Comparison of ENCODE assay signal across 1 cellular context in the genomic region with DNA sequence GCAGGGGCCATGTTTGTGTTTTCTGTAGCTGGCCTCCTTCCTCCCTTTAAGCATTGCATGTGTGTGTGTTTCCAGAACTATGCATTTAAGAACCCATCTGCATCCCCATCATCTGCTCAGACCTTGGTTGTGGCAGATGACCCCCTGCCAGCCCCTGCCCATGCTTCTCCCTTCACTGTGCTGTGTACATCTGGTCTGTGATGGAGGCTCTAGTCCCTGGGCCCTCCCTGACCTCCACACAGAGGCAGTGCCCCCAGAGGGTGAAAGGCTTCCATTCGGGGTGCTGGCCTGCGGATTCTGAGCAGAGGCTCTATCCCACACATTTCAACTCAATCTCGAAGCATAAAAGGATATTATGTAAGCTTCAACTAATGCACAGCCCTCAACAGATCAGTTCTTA.
TF ChIP-seq lines count a peak whose summit lies in the region.

No MANE protein-coding gene starts in this region.

TF ChIP-seq in H1, 55 proteins besides CTCF, POLR2A, EP300 and RAD21 (continued from another document):
- TF ChIP-seq, protein P1, sequence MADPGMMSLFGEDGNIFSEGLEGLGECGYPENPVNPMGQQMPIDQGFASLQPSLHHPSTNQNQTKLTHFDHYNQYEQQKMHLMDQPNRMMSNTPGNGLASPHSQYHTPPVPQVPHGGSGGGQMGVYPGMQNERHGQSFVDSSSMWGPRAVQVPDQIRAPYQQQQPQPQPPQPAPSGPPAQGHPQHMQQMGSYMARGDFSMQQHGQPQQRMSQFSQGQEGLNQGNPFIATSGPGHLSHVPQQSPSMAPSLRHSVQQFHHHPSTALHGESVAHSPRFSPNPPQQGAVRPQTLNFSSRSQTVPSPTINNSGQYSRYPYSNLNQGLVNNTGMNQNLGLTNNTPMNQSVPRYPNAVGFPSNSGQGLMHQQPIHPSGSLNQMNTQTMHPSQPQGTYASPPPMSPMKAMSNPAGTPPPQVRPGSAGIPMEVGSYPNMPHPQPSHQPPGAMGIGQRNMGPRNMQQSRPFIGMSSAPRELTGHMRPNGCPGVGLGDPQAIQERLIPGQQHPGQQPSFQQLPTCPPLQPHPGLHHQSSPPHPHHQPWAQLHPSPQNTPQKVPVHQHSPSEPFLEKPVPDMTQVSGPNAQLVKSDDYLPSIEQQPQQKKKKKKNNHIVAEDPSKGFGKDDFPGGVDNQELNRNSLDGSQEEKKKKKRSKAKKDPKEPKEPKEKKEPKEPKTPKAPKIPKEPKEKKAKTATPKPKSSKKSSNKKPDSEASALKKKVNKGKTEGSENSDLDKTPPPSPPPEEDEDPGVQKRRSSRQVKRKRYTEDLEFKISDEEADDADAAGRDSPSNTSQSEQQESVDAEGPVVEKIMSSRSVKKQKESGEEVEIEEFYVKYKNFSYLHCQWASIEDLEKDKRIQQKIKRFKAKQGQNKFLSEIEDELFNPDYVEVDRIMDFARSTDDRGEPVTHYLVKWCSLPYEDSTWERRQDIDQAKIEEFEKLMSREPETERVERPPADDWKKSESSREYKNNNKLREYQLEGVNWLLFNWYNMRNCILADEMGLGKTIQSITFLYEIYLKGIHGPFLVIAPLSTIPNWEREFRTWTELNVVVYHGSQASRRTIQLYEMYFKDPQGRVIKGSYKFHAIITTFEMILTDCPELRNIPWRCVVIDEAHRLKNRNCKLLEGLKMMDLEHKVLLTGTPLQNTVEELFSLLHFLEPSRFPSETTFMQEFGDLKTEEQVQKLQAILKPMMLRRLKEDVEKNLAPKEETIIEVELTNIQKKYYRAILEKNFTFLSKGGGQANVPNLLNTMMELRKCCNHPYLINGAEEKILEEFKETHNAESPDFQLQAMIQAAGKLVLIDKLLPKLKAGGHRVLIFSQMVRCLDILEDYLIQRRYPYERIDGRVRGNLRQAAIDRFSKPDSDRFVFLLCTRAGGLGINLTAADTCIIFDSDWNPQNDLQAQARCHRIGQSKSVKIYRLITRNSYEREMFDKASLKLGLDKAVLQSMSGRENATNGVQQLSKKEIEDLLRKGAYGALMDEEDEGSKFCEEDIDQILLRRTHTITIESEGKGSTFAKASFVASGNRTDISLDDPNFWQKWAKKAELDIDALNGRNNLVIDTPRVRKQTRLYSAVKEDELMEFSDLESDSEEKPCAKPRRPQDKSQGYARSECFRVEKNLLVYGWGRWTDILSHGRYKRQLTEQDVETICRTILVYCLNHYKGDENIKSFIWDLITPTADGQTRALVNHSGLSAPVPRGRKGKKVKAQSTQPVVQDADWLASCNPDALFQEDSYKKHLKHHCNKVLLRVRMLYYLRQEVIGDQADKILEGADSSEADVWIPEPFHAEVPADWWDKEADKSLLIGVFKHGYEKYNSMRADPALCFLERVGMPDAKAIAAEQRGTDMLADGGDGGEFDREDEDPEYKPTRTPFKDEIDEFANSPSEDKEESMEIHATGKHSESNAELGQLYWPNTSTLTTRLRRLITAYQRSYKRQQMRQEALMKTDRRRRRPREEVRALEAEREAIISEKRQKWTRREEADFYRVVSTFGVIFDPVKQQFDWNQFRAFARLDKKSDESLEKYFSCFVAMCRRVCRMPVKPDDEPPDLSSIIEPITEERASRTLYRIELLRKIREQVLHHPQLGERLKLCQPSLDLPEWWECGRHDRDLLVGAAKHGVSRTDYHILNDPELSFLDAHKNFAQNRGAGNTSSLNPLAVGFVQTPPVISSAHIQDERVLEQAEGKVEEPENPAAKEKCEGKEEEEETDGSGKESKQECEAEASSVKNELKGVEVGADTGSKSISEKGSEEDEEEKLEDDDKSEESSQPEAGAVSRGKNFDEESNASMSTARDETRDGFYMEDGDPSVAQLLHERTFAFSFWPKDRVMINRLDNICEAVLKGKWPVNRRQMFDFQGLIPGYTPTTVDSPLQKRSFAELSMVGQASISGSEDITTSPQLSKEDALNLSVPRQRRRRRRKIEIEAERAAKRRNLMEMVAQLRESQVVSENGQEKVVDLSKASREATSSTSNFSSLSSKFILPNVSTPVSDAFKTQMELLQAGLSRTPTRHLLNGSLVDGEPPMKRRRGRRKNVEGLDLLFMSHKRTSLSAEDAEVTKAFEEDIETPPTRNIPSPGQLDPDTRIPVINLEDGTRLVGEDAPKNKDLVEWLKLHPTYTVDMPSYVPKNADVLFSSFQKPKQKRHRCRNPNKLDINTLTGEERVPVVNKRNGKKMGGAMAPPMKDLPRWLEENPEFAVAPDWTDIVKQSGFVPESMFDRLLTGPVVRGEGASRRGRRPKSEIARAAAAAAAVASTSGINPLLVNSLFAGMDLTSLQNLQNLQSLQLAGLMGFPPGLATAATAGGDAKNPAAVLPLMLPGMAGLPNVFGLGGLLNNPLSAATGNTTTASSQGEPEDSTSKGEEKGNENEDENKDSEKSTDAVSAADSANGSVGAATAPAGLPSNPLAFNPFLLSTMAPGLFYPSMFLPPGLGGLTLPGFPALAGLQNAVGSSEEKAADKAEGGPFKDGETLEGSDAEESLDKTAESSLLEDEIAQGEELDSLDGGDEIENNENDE (IDR thresholded peaks at IDR 0.05; ENCODE audit: insufficient replicate concordance, low read length), result no peak
- no peak for TF ChIP-seq CHD2 (IDR thresholded peaks at IDR 0.05; ENCODE audit: low read length)
- no peak for TF ChIP-seq TCF12 (IDR thresholded peaks at IDR 0.05; ENCODE audit: low read depth, low read length)
- TF ChIP-seq ZNF274 (IDR thresholded peaks at IDR 0.05; ENCODE audit: borderline replicate concordance, extremely low read depth, low read length), result no peak
- no peak for TF ChIP-seq RBBP5 (IDR thresholded peaks at IDR 0.05; ENCODE audit: borderline replicate concordance, low read depth, low read length)
- no peak for TF ChIP-seq SAP30 (IDR thresholded peaks at IDR 0.05; ENCODE audit: insufficient read depth, insufficient replicate concordance, low read length)
